Comparison of ENCODE assay signal across 8 cellular contexts in genomic region chr19:2841858-2842574, GRCh38. TPM values are rescaled to one million over a fixed set of nuclear protein-coding genes. Genes with fewer than 3 reads are reported as not detected.
DNase-seq lines count a peak whose midpoint lies in the region; ATAC-seq and TF ChIP-seq lines count a peak whose summit lies in the region.

No MANE protein-coding gene starts in this region.

- H3K27me3 Mint-ChIP-seq in T-helper 1 cell treated with Interleukin-12 subunit alpha and Interleukin-12 subunit beta and Interleukin-4 antibody, amounts not matched to agents 30 μg/mL and 1 μg/mL, for 36 hours (ENCODE audit: low read depth) = peaks cover 15% of the 10 kb centered on the region
- H3K27me3 Mint-ChIP-seq in naive B cell = no peaks in the 10 kb centered on the region

- H3K36me3 ChIP-seq in KOPT-K1 (ENCODE audit: insufficient read depth, low read length) = no peaks in the 10 kb centered on the region

- H3K9me3 Mint-ChIP-seq in T-helper 1 cell treated with Interleukin-12 subunit alpha and Interleukin-12 subunit beta and Interleukin-4 antibody, amounts not matched to agents 30 μg/mL and 1 μg/mL, for 36 hours = peaks cover 34% of the 10 kb centered on the region
- peaks cover 0 to 7% (median 2%) of the 10 kb centered on the region in 7 donors for H3K9me3 Mint-ChIP-seq in naive B cell

- no peak for ATAC-seq in naive B cell (ENCODE audit: low read depth in 2 of 2)

- H3K27me3 ChIP-seq in dorsolateral prefrontal cortex = no peaks in the 10 kb centered on the region

- H3K4me3 Mint-ChIP-seq in T-helper 1 cell treated with Interleukin-12 subunit alpha and Interleukin-12 subunit beta and Interleukin-4 antibody, amounts not matched to agents 30 μg/mL and 1 μg/mL, for 36 hours = peak overlapping the region; percentile 17
- peak overlapping the region; percentile 66 to 92 (median 88) for H3K4me3 Mint-ChIP-seq in naive B cell

- no peaks in the 10 kb centered on the region for H3K4me1 Mint-ChIP-seq in T-helper 1 cell treated with Interleukin-12 subunit alpha and Interleukin-12 subunit beta and Interleukin-4 antibody, amounts not matched to agents 30 μg/mL and 1 μg/mL, for 36 hours (ENCODE audit: low read depth)
- H3K4me1 Mint-ChIP-seq in naive B cell = peaks cover 10 to 30% (median 30%) of the 10 kb centered on the region in 3 donors

- H3K4me3 ChIP-seq in dorsolateral prefrontal cortex = peak overlapping the region; percentile 61 to 98 (median 87)

- peaks cover 39% of the 10 kb centered on the region for H3K9me3 ChIP-seq in KOPT-K1 (ENCODE audit: insufficient read depth, low read length, poor library complexity, severe bottlenecking)

- peak overlapping the region; percentile 62 for H3K27ac ChIP-seq in KOPT-K1 (ENCODE audit: low read depth, low read length, poor library complexity, severe bottlenecking)
- peak overlapping the region in 16 of 59 donors; percentile 15 to 95 (median 86) for H3K27ac ChIP-seq in dorsolateral prefrontal cortex

- no peak for TF ChIP-seq CTCF in dorsolateral prefrontal cortex (IDR thresholded peaks at IDR 0.05 in 54 of 56, conservative IDR thresholded peaks at IDR 0.05 in 2 of 56; ENCODE audit: low read depth in 1 of 56, partially characterized antibody in 56 of 56)

- H3K27ac Mint-ChIP-seq in T-helper 1 cell treated with Interleukin-12 subunit alpha and Interleukin-12 subunit beta and Interleukin-4 antibody, amounts not matched to agents 30 μg/mL and 1 μg/mL, for 36 hours = no peak overlapping the region
- peak overlapping the region; percentile 3 to 78 (median 62) for H3K27ac Mint-ChIP-seq in naive B cell

- intact Hi-C loops in dorsolateral prefrontal cortex (cut with DNase I) = loop anchor here in 1 of 2 donors (2.0 kb wide), 2 partner anchors 21 to 59 kb away; partner anchors contain the start of gene SGTA

- peaks cover 7% of the 10 kb centered on the region for H3K36me3 Mint-ChIP-seq in T-helper 1 cell treated with Interleukin-12 subunit alpha and Interleukin-12 subunit beta and Interleukin-4 antibody, amounts not matched to agents 30 μg/mL and 1 μg/mL, for 36 hours (ENCODE audit: low read depth)
- peaks cover 0 to 4% of the 10 kb centered on the region in 2 donors for H3K36me3 Mint-ChIP-seq in naive B cell

- DNase-seq in T-helper 1 cell (no peak), dorsolateral prefrontal cortex (no peak), naive B cell (no peak), SIG-M5 (lab: John Stamatoyannopoulos, UW) (no peak), mesenteric fat pad (ENCODE audit: low spot score) (no peak), COR-L47 (lab: John Stamatoyannopoulos, UW) (no peak)

RNA-seq across cellular contexts. Expression of gene ZNF555, which starts 0.7 kb away (rescaled TPM):
- total RNA-seq in dorsolateral prefrontal cortex (10 to 100 TPM in 108 of 120 experiments, 1 to 10 TPM in 12; 7.6 to 20.2 (median 12.8) TPM), mesenteric fat pad (4.1 TPM)
- 1 to 10 TPM; 1.8 to 6.7 (median 4.5) TPM for polyA plus RNA-seq in naive B cell (ENCODE audit: low read depth in 6 of 6)

RNA-seq across cellular contexts. Expression of gene ZNF554, which starts 22.3 kb away (rescaled TPM):
- total RNA-seq in dorsolateral prefrontal cortex (10 to 100 TPM in 104 of 120 experiments, 1 to 10 TPM in 16; 4.9 to 22.5 (median 13.9) TPM), mesenteric fat pad (2.6 TPM)
- polyA plus RNA-seq in naive B cell (ENCODE audit: low read depth in 6 of 6) = 1 to 10 TPM in 5 of 6 donors, under 1 TPM in 1; 0.70 to 6.3 (median 3.0) TPM

RNA-seq across cellular contexts. Expression of gene ZNF556, which starts 25.1 kb away (rescaled TPM):
- total RNA-seq in dorsolateral prefrontal cortex (1 to 10 TPM in 6 of 120 experiments, under 1 TPM in 99, not detected in 15; 0.09 to 2.0 (median 0.35) TPM), mesenteric fat pad (not detected)
- not detected for polyA plus RNA-seq in naive B cell (ENCODE audit: low read depth in 6 of 6)

RNA-seq across cellular contexts. Expression of gene THOP1, which starts 56.7 kb away (rescaled TPM):
- total RNA-seq in dorsolateral prefrontal cortex (100 to 1,000 TPM in 67 of 120 experiments, 10 to 100 TPM in 53; 63.4 to 133 (median 103) TPM), mesenteric fat pad (35.0 TPM)
- polyA plus RNA-seq in naive B cell (ENCODE audit: low read depth in 6 of 6) = 10 to 100 TPM; 22.4 to 42.2 (median 38.5) TPM

RNA-seq across cellular contexts. Expression of gene ZNF57, which starts 58.7 kb away (rescaled TPM):
- total RNA-seq in dorsolateral prefrontal cortex (1 to 10 TPM; 1.8 to 9.1 (median 4.6) TPM), mesenteric fat pad (1.6 TPM)
- polyA plus RNA-seq in naive B cell (ENCODE audit: low read depth in 6 of 6) = 1 to 10 TPM; 2.9 to 5.5 (median 3.6) TPM
